ENCODE assay signal across 21 cellular contexts in genomic region chr3:127090218-127091160, GRCh38.
"Had no signal": no experiment of that assay in that cellular context is flagged by ENCODE, and none has a peak within 500 bp of the region (broad histone marks: within the 10 kb centered on the region; RNA-seq: fewer than 3 reads in every experiment).

No MANE protein-coding gene starts in this region.

- H3K27ac ChIP-seq: epithelial cell of prostate, heart left ventricle, prostate gland had no signal

- H3K36me3 ChIP-seq: heart left ventricle, prostate gland, tibial nerve had no signal

- H3K27me3 ChIP-seq: heart left ventricle, tibial nerve had no signal

- ATAC-seq: activated CD4-positive, alpha-beta T cell treated with anti-CD3 and anti-CD28 coated beads for 36 hours; left colon; naive thymus-derived CD4-positive, alpha-beta T cell; WTC11 had no signal

- H3K4me1 ChIP-seq: prostate gland had no signal

- H3K9me3 ChIP-seq: prostate gland had no signal

- FAIRE-seq: islet of Langerhans had no signal

- DNase-seq: activated CD4-positive, alpha-beta T cell treated with anti-CD3 and anti-CD28 coated beads for 36 hours; activated CD4-positive, alpha-beta T cell treated with anti-CD3 and anti-CD28 coated beads, Interleukin-2, amount 50 U/mL, for 4 hours; activated CD8-positive, alpha-beta memory T cell treated with anti-CD3 and anti-CD28 coated beads for 24 hours; activated CD8-positive, alpha-beta memory T cell treated with anti-CD3 and anti-CD28 coated beads, Interleukin-2, amount 50 U/mL, for 4 hours; activated naive CD4-positive, alpha-beta T cell treated with Interleukin-2 at 50 U/mL for 16 hours; activated naive CD8-positive, alpha-beta T cell treated with anti-CD3 and anti-CD28 coated beads, Interleukin-2, amount 10 ng/mL, durations not matched to agents 7 days and 5 days; activated T-cell treated with anti-CD3 and anti-CD28 coated beads, Interleukin-2, amount 50 U/mL, for 24 hours; amygdala; cerebellar nuclear complex; cortex of kidney; left colon; naive thymus-derived CD4-positive, alpha-beta T cell; stimulated activated CD4-positive, alpha-beta T cell treated with anti-CD3 and anti-CD28 coated beads, Interleukin-12 subunit alpha, Interleukin-12 subunit beta, amount 100 ng/mL, for 4 hours; stimulated activated CD4-positive, alpha-beta T cell treated with anti-CD3 and anti-CD28 coated beads, Interleukin-4, amount 100 ng/mL, for 4 hours; T-helper 9 cell had no signal

- H3K4me3 ChIP-seq: heart left ventricle, prostate gland, tibial nerve had no signal
